Comparison of ENCODE assay signal across 8 cellular contexts in the genomic region with DNA sequence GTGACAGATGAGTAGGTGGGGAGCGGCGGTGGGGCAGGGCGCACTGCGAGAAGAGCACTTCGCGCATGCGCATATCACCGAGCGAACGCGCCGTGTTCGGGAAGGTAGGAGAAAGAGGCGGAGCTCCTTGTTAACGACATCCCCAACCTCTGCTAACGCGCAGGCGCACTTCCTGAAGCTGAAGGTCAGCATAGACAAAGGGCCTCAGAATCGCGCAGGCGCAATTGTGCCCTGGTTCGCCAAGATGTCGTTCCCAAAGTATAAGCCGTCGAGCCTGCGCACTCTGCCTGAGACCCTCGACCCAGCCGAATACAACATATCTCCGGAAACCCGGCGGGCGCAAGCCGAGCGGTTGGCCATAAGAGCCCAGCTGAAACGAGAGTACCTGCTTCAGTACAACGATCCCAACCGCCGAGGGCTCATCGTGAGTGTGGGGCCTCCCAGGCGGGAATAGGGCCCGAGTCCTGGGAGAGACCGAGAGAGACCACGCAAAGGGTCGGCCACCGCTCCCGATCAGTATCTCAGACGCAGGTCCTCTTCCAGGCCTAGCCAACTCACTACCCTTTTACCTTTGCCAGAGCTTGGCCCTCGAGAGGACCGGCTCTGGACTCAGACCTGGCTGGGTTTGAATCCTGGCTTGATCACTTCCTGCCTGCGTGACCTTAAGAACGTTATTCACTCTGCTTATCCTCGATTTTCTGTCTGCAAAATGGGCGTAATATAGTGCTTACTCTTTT. TPM values are rescaled to one million over a fixed set of nuclear protein-coding genes. Genes with fewer than 3 reads are reported as not detected.
DNase-seq lines count a peak whose midpoint lies in the region; ATAC-seq and TF ChIP-seq lines count a peak whose summit lies in the region.

Gene NDUFB4 (plus strand): TSS at position 221 of the 737 bp plus-strand sequence. CDS start 24 bp downstream, at position 245.

- peaks cover 20% of the 10 kb centered on the region for H3K4me1 ChIP-seq in KMS-11 (ENCODE audit: low read depth, poor library complexity, severe bottlenecking)
- H3K4me1 ChIP-seq in Peyer's patch, result peaks cover 0 to 18% (median 5%) of the 10 kb centered on the region in 4 donors
- no peaks in the 10 kb centered on the region for H3K4me1 ChIP-seq in esophagus (ENCODE audit: control insufficient read depth in 2 of 2, insufficient read depth in 2 of 2, low read length in 1 of 2)
- H3K4me1 ChIP-seq in mucosa of stomach (ENCODE audit: control insufficient read depth, insufficient read depth, low read length), result peaks cover 18% of the 10 kb centered on the region

- 0 to 1% methylated on average over 53 of the region's 53 CpGs for WGBS in esophagus, 2 donors

- DNase-seq in DMS53 treated with DMSO at 0.1 percent for 48 hours (lab: John Stamatoyannopoulos, UW; ENCODE audit: unreplicated experiment) (peak; percentile 97), Peyer's patch (peak; percentile 93 to 99 (median 95))
- DNase-seq in activated T-cell treated with anti-CD3 and anti-CD28 coated beads, Interleukin-2, amount 50 U/mL, for 48 hours, result peak; percentile 92 to 94
- DNase-seq in stimulated activated CD8-positive, alpha-beta memory T cell treated with anti-CD3 and anti-CD28 coated beads, Interleukin-7, amount 100 ng/mL, for 1 hour (ENCODE audit: low read depth in 2 of 2), result peak; percentile 89 to 90

- H3K27ac ChIP-seq in KMS-11, result peak within 1 kb of the TSS; percentile 91
- peak within 1 kb of the TSS; percentile 78 to 93 (median 88) for H3K27ac ChIP-seq in Peyer's patch
- H3K27ac ChIP-seq in esophagus (ENCODE audit: low read depth in 2 of 2, low read length in 1 of 2), result peak within 1 kb of the TSS; percentile 87 to 91

- H3K4me3 ChIP-seq in KMS-11 (IDR thresholded peaks at IDR 0.05; ENCODE audit: insufficient read depth, low read depth, low read length), result peak within 1 kb of the TSS; percentile 92
- peak within 1 kb of the TSS; percentile 61 to 96 (median 78) for H3K4me3 ChIP-seq in Peyer's patch
- H3K4me3 ChIP-seq in esophagus (ENCODE audit: low read depth in 1 of 2, low read length in 2 of 2), result peak within 1 kb of the TSS; percentile 82 to 92
- peak within 1 kb of the TSS; percentile 59 for H3K4me3 ChIP-seq in mucosa of stomach (ENCODE audit: low read length)

- H3K4me2 ChIP-seq in KMS-11, result peak within 1 kb of the TSS; percentile 93

- no peak for TF ChIP-seq CTCF in KMS-11 (conservative IDR thresholded peaks at IDR 0.05; ENCODE audit: low read depth, low read length)
- TF ChIP-seq CTCF in Peyer's patch (IDR thresholded peaks at IDR 0.05), result no peak

- H2AFZ ChIP-seq in KMS-11 (ENCODE audit: low read depth), result peak within 1 kb of the TSS; percentile 96

- H3K36me3 ChIP-seq in KMS-11 (ENCODE audit: insufficient read depth) (no peaks in the 10 kb centered on the region), Peyer's patch (peaks cover 0 to 20% (median 0%) of the 10 kb centered on the region in 3 donors), esophagus (ENCODE audit: control insufficient read depth in 2 of 2, insufficient read depth in 2 of 2, low read length in 1 of 2) (peaks cover 0 to 4% of the 10 kb centered on the region in 2 donors), mucosa of stomach (ENCODE audit: control insufficient read depth, insufficient read depth, low read length) (no peaks in the 10 kb centered on the region)

- peak; percentile 57 to 69 for TF ChIP-seq POLR2A in Peyer's patch (IDR thresholded peaks at IDR 0.05)

- H4K20me1 ChIP-seq in KMS-11 (ENCODE audit: insufficient read depth), result no peaks in the 10 kb centered on the region; the same call in 1 of the 2 replicates

- H3K27me3 ChIP-seq in KMS-11 (ENCODE audit: insufficient read depth, low read depth) (no peaks in the 10 kb centered on the region), Peyer's patch (no peaks in the 10 kb centered on the region), esophagus (ENCODE audit: control insufficient read depth in 1 of 2, insufficient read depth in 2 of 2, low read length in 2 of 2) (no peaks in the 10 kb centered on the region), mucosa of stomach (ENCODE audit: control insufficient read depth, insufficient read depth, low read length) (no peaks in the 10 kb centered on the region)

- ATAC-seq in GM21737 (IDR thresholded peaks at IDR 0.05; ENCODE audit: unreplicated experiment), result peak; percentile 96

- H3K9ac ChIP-seq in KMS-11, result peak within 1 kb of the TSS; percentile 98
- peak within 1 kb of the TSS; percentile 93 for H3K9ac ChIP-seq in mucosa of stomach (ENCODE audit: low read length)

- H3K9me3 ChIP-seq in Peyer's patch, result no peaks in the 10 kb centered on the region
- no peaks in the 10 kb centered on the region for H3K9me3 ChIP-seq in esophagus (ENCODE audit: control insufficient read depth in 2 of 2, insufficient read depth in 1 of 2, low read depth in 1 of 2, low read length in 1 of 2)
- H3K9me3 ChIP-seq in mucosa of stomach (ENCODE audit: control insufficient read depth, low read length), result no peaks in the 10 kb centered on the region

- H3K79me2 ChIP-seq in KMS-11 (ENCODE audit: insufficient read depth, low read depth), result peaks cover 37% of the 10 kb centered on the region

RNA-seq across cellular contexts. Expression of gene NDUFB4, which starts in this region (rescaled TPM):
- total RNA-seq in Peyer's patch, result 100 to 1,000 TPM in 1 of 4 donors, 10 to 100 TPM in 3; 43.7 to 156 (median 79.6) TPM
- 100 to 1,000 TPM; 182 to 207 TPM for polyA plus RNA-seq in esophagus

Comparison
In these comparisons a context has a peak if more than half of its experiments do, and no peak if none do; other contexts are left out.
1. Peak in every context shown above with its lines: DNase-seq, ATAC-seq, H3K4me3 ChIP-seq and H3K27ac ChIP-seq.